Comparison of ENCODE assay signal across 1 cellular context in genomic region chr3:4986611-4987373, GRCh38.
A peak's percentile ranks its signal among the peaks of the same experiment; 100 is the strongest.
TF ChIP-seq lines count a peak whose summit lies in the region.

No MANE protein-coding gene starts in this region.

TF ChIP-seq in SK-N-SH, 30 proteins besides CTCF, POLR2A, EP300 and RAD21 (continued from another document):
- no peak for TF ChIP-seq REST (IDR thresholded peaks at IDR 0.05; ENCODE audit: low read depth, low read length)
- peak; percentile 47; the same call in 1 of the 2 replicates for TF ChIP-seq FOSL2 (IDR thresholded peaks at IDR 0.05; ENCODE audit: borderline replicate concordance, low read depth)
- no peak for TF ChIP-seq GATA2 (CRISPR knock-in tag; IDR thresholded peaks at IDR 0.05)
- 0 out of 2 replicates have a peak, but pooled peaks have one; percentile 21 for TF ChIP-seq USF1 (IDR thresholded peaks at IDR 0.05; ENCODE audit: borderline replicate concordance, low read depth)
- TF ChIP-seq SIN3A (IDR thresholded peaks at IDR 0.05; ENCODE audit: borderline replicate concordance, low read depth, low read length), result peak; percentile 85; the same call in 1 of the 2 replicates
- peak; percentile 88 for TF ChIP-seq MAX (IDR thresholded peaks at IDR 0.05; ENCODE audit: low read depth)
- TF ChIP-seq TAF1 (IDR thresholded peaks at IDR 0.05; ENCODE audit: borderline replicate concordance, low read depth, low read length), result no peak
- peak; percentile 68; the same call in 1 of the 2 replicates for TF ChIP-seq POLR2AphosphoS5 (IDR thresholded peaks at IDR 0.05; ENCODE audit: low read depth, low read length)
- no peak for TF ChIP-seq YY1 (IDR thresholded peaks at IDR 0.05; ENCODE audit: low read depth)
- TF ChIP-seq ZBTB33 (IDR thresholded peaks at IDR 0.05; ENCODE audit: borderline replicate concordance, low read depth), result peak; percentile 66; the same call in 1 of the 2 replicates
- TF ChIP-seq TCF12 (IDR thresholded peaks at IDR 0.05), result peak; percentile 73
- peak; percentile 90 for TF ChIP-seq NFIC (IDR thresholded peaks at IDR 0.05; ENCODE audit: borderline replicate concordance)
- TF ChIP-seq MXI1 (IDR thresholded peaks at IDR 0.05; ENCODE audit: low read depth, low read length), result peak; percentile 92
- TF ChIP-seq RCOR1 (IDR thresholded peaks at IDR 0.05; ENCODE audit: low read length), result peak; percentile 83
- peak; percentile 81 for TF ChIP-seq CHD2 (IDR thresholded peaks at IDR 0.05; ENCODE audit: low read length, partially characterized antibody)
TF ChIP-seq in SK-N-SH: peak in this region for 19.
